ENCODE assay signal across 9 cellular contexts in genomic region chr14:75283162-75283883, GRCh38. TPM values are rescaled to one million over a fixed set of nuclear protein-coding genes. Genes with fewer than 3 reads are reported as not detected.
DNase-seq lines count a peak whose midpoint lies in the region; ATAC-seq, FAIRE-seq and TF ChIP-seq lines count a peak whose summit lies in the region.
"Had no signal": no experiment of that assay in that cellular context is flagged by ENCODE, and none has a peak within 500 bp of the region (broad histone marks: within the 10 kb centered on the region; RNA-seq: fewer than 3 reads in every experiment).

No MANE protein-coding gene starts in this region.

- in situ Hi-C loops in astrocyte of the spinal cord (cut with HindIII; ENCODE audit: low sequenced_read_pairs) (no loop called here), HepG2 (cut with HindIII; ENCODE audit: extremely low pct_ligation_motif_present, low pct_unique_long_range_greater_than_20kb) (no loop called here)

- TF ChIP-seq POLR2A in A549 (IDR thresholded peaks at IDR 0.05; ENCODE audit: low read length) = no peak
- no peak for TF ChIP-seq POLR2A in HepG2 (IDR thresholded peaks at IDR 0.05; ENCODE audit: insufficient read depth in 1 of 2, low read depth in 2 of 2, low read length in 2 of 2)

- TF ChIP-seq RAD21 in A549 (conservative IDR thresholded peaks at IDR 0.05 in 1 of 2, IDR thresholded peaks at IDR 0.05 in 1 of 2) (no peak), HepG2 (CRISPR knock-in tag; IDR thresholded peaks at IDR 0.05) (no peak)

- POLR2A ChIA-PET in A549 (lab: Yijun Ruan, JAX) (interaction anchor here (1.3 to 2.9 kb wide), 2 partner anchors 11 to 24 kb away, joined by 6 to 15 read pairs; no protein-coding TSS in a partner anchor), HepG2 (lab: Yijun Ruan, JAX) (interaction anchor here (0.8 to 3.5 kb wide), 3 partner anchors 10 to 12 kb away, joined by 3 to 17 read pairs (median 6); no protein-coding TSS in a partner anchor)

- no peak overlapping the region for H3K4me3 Mint-ChIP-seq in activated T-cell treated with anti-CD3 and anti-CD28 coated beads, Interleukin-2, amount 50 U/mL, for 72 hours

- peaks cover 34% of the 10 kb centered on the region for H3K4me1 Mint-ChIP-seq in activated T-cell treated with anti-CD3 and anti-CD28 coated beads, Interleukin-2, amount 50 U/mL, for 72 hours (ENCODE audit: low read depth)

- DNase-seq in A549 (ENCODE audit: low read depth in 1 of 2, low spot score in 1 of 2) (peak in 1 of 2 experiments; percentile 89), Karpas-422 (peak; percentile 63), astrocyte of the spinal cord (ENCODE audit: low read depth, low spot score) (peak; percentile 77), HepG2 (ENCODE audit: low spot score) (peak; percentile 54), NCI-H524 (lab: John Stamatoyannopoulos, UW) (no peak)
- no peak for DNase-seq in activated T-cell treated with anti-CD3 and anti-CD28 coated beads, Interleukin-2, amount 50 U/mL, for 72 hours
- DNase-seq: Right ventricle myocardium superior had no signal

- peaks cover 8% of the 10 kb centered on the region; the same call in 1 of the 2 replicates for H4K20me1 ChIP-seq in Karpas-422 (ENCODE audit: insufficient read depth, low read depth, low read length)
- peaks cover 11% of the 10 kb centered on the region; the same call in 1 of the 2 replicates for H4K20me1 ChIP-seq in HepG2 (ENCODE audit: insufficient read depth, low read length)

- H3K27me3 Mint-ChIP-seq in activated T-cell treated with anti-CD3 and anti-CD28 coated beads, Interleukin-2, amount 50 U/mL, for 72 hours (ENCODE audit: low read depth) = peaks cover 32% of the 10 kb centered on the region

- BruUV-seq in HepG2 (replicated peaks; lab: Mats Ljungman, UMichigan) = no TSS peak

- H3K36me3 Mint-ChIP-seq in activated T-cell treated with anti-CD3 and anti-CD28 coated beads, Interleukin-2, amount 50 U/mL, for 72 hours (ENCODE audit: insufficient read depth in 2 of 2) = peaks cover 10 to 13% of the 10 kb centered on the region in 2 donors

- FAIRE-seq in A549 (lab: Jason Lieb, UNC) (no peak), HepG2 (lab: Jason Lieb, UNC) (peak; percentile 30)

- H3K9me2 ChIP-seq in Karpas-422 (replicated peaks; ENCODE audit: insufficient read depth, low read length) = no peaks in the 10 kb centered on the region

- CTCF ChIA-PET in A549 (lab: Yijun Ruan, JAX) = interaction anchor here (1.0 to 1.8 kb wide), 3 partner anchors 13 to 232 kb away, joined by 3 to 8 read pairs (median 6); no protein-coding TSS in a partner anchor
- CTCF ChIA-PET in HepG2 (lab: Yijun Ruan, JAX; ENCODE audit: low intra/inter-chr PET ratio, low total read pairs) = no interaction called here

- no peak overlapping the region for H3K9ac ChIP-seq in Karpas-422 (ENCODE audit: low read length)
- H3K9ac ChIP-seq in HepG2 (ENCODE audit: insufficient read depth, low read depth, low read length) = peak overlapping the region; percentile 48

- ATAC-seq in A549 (peak; percentile 22 to 46), HepG2 (peak; percentile 39), GM21360 (IDR thresholded peaks at IDR 0.05; ENCODE audit: unreplicated experiment) (no peak), HG03571 (IDR thresholded peaks at IDR 0.05; ENCODE audit: unreplicated experiment) (no peak)
- ATAC-seq in activated T-cell treated with anti-CD3 and anti-CD28 coated beads, Interleukin-2, amount 50 U/mL, for 72 hours (replicated peaks in 1 of 2) = no peak

- H3K27ac ChIP-seq in A549 (peak overlapping the region; percentile 68 to 81), Karpas-422 (ENCODE audit: low read length) (no peak overlapping the region), HepG2 (ENCODE audit: extremely low read length, insufficient read depth, low read length) (peak overlapping the region; percentile 62)

- H3K27ac Mint-ChIP-seq in activated T-cell treated with anti-CD3 and anti-CD28 coated beads, Interleukin-2, amount 50 U/mL, for 72 hours = no peak overlapping the region

- H2AFZ ChIP-seq in Karpas-422 (ENCODE audit: low read length) (no peak overlapping the region), HepG2 (ENCODE audit: low read length) (no peak overlapping the region)

- intact Hi-C loops in HepG2 (cut with micrococcal nuclease; ENCODE audit: unreplicated experiment) = no loop called here

- H3K9me3 Mint-ChIP-seq in activated T-cell treated with anti-CD3 and anti-CD28 coated beads, Interleukin-2, amount 50 U/mL, for 72 hours = no peaks in the 10 kb centered on the region

- WGBS in A549 (ENCODE audit: missing lambda C conversion rate) = 29% methylated on average over 13 of the region's 13 CpGs
- WGBS in HepG2 (ENCODE audit: low lambda C conversion rate) = 18% methylated on average over 11 of the region's 13 CpGs

- H3K9me3 ChIP-seq in A549 (no peaks in the 10 kb centered on the region), Karpas-422 (ENCODE audit: low read length) (no peaks in the 10 kb centered on the region), HepG2 (ENCODE audit: low read length) (no peaks in the 10 kb centered on the region)

- H3K4me3 ChIP-seq in A549 (no peak overlapping the region), Karpas-422 (ENCODE audit: low read length) (no peak overlapping the region), astrocyte of the spinal cord (ENCODE audit: low read depth, low read length) (no peak overlapping the region), HepG2 (replicated peaks in 1 of 3; ENCODE audit: insufficient read depth in 1 of 3, low read depth in 2 of 3, low read length in 3 of 3) (peak overlapping the region in 2 of 3 experiments; percentile 27 to 41; a peak in 4 of 6 replicates)

- H3K36me3 ChIP-seq in Karpas-422 (ENCODE audit: insufficient read depth, low read length) (no peaks in the 10 kb centered on the region), HepG2 (replicated peaks in 1 of 2; ENCODE audit: control insufficient read depth in 1 of 2, insufficient read depth in 2 of 2, low read length in 2 of 2) (peaks cover 3 to 14% of the 10 kb centered on the region in 2 experiments; a peak in 4 of 5 replicates)

- H3K79me2 ChIP-seq in Karpas-422 (ENCODE audit: low read length) (no peaks in the 10 kb centered on the region), HepG2 (ENCODE audit: insufficient read depth, low read length) (no peaks in the 10 kb centered on the region)

- TF ChIP-seq EP300 in A549 (IDR thresholded peaks at IDR 0.05) = no peak
- no peak for TF ChIP-seq EP300 in HepG2 (IDR thresholded peaks at IDR 0.05; ENCODE audit: low read depth in 2 of 2, low read length in 2 of 2)
- TF ChIP-seq EP300 in HepG2 (CRISPR knock-in tag; IDR thresholded peaks at IDR 0.05; ENCODE audit: borderline replicate concordance) = no peak

- H3K4me2 ChIP-seq in A549 (peak overlapping the region; percentile 68), Karpas-422 (ENCODE audit: low read depth, low read length, poor library complexity, severe bottlenecking) (no peak overlapping the region), HepG2 (ENCODE audit: low read depth, low read length) (peak overlapping the region; percentile 83)

- TF ChIP-seq CTCF in A549 (IDR thresholded peaks at IDR 0.05) = no peak
- TF ChIP-seq CTCF in astrocyte of the spinal cord (IDR thresholded peaks at IDR 0.05; ENCODE audit: low read depth, low read length) = peak; percentile 28
- TF ChIP-seq CTCF in HepG2 (CRISPR knock-in tag; IDR thresholded peaks at IDR 0.05) = no peak

- H3K27me3 ChIP-seq in Karpas-422 (ENCODE audit: low read length) (no peaks in the 10 kb centered on the region), HepG2 (ENCODE audit: control insufficient read depth in 1 of 2, insufficient read depth in 2 of 2, low read length in 2 of 2) (peaks cover 0 to 4% of the 10 kb centered on the region in 2 experiments; a peak in 2 of 5 replicates)

- H3K4me1 ChIP-seq in A549 = peaks cover 35% of the 10 kb centered on the region
- H3K4me1 ChIP-seq in Karpas-422 (ENCODE audit: low read length) = peaks cover 11% of the 10 kb centered on the region
- peaks cover 66% of the 10 kb centered on the region for H3K4me1 ChIP-seq in HepG2 (ENCODE audit: insufficient read depth, low read length)

TF ChIP-seq in HepG2, 621 proteins besides CTCF, POLR2A, EP300 and RAD21 (continues in another document):
- TF ChIP-seq HDAC1 (CRISPR knock-in tag; IDR thresholded peaks at IDR 0.05) = 0 out of 2 replicates have a peak, but pooled peaks have one; percentile 7

RNA-seq across cellular contexts. Expression of gene FOS, which starts 4.7 kb away (rescaled TPM):
- polyA plus RNA-seq in A549 (2011; rRNA removed) = 197 and 256 TPM in 2 replicates
- 224 and 245 TPM in 2 replicates for polyA plus RNA-seq in A549 (2012; cell fraction: cytosol; rRNA removed)
- 701 and 1,020 TPM in 2 replicates for polyA plus RNA-seq in A549 (2012; cell fraction: nucleus; rRNA removed)
- 2.0 to 4.2 TPM (median 2.7 TPM) in 3 replicates for polyA plus RNA-seq in A549 (2017; fragmentation: RNase III; extraction: RNeasy Plus Mini Kit Qiagen cat#74134 plus additional on column Dnase treatment)
- polyA minus RNA-seq in A549 (2011; rRNA and poly(A)+ RNA removed) = 237 and 281 TPM in 2 replicates
- 3.8 and 5.5 TPM in 2 replicates for total RNA-seq in Karpas-422 (2014; rRNA removed; shearing (Covaris generic); ENCODE audit: low replicate concordance)
- total RNA-seq in HepG2 (2016; rRNA removed; fragmentation: Illumina TruSeq; extraction: Trizol) = 4.3 and 24.2 TPM in 2 replicates
- 2.5 and 3.0 TPM in 2 replicates for total RNA-seq in HepG2 (2016; cell fraction: cytosol; rRNA removed; fragmentation: Illumina TruSeq; extraction: Trizol; ENCODE audit: low read depth)
- total RNA-seq in HepG2 (2016; cell fraction: insoluble cytoplasmic fraction; rRNA removed; fragmentation: Illumina TruSeq; extraction: Trizol) = 3.4 and 28.3 TPM in 2 replicates
- 2.8 and 4.2 TPM in 2 replicates for total RNA-seq in HepG2 (2016; cell fraction: membrane; rRNA removed; fragmentation: Illumina TruSeq; extraction: Trizol)
- total RNA-seq in HepG2 (2016; cell fraction: nucleus; rRNA removed; fragmentation: Illumina TruSeq; extraction: Trizol) = 64.4 and 68.6 TPM in 2 replicates
- 15.9 and 26.2 TPM in 2 replicates for polyA plus RNA-seq in HepG2 (2011; rRNA removed)
- 8.8 and 9.0 TPM in 2 replicates for polyA plus RNA-seq in HepG2 (2011; cell fraction: cytosol; rRNA removed)
- polyA plus RNA-seq in HepG2 (2011; cell fraction: nucleus; rRNA removed) = 83.8 and 92.0 TPM in 2 replicates
- 4.3 and 4.8 TPM in 2 replicates for polyA plus RNA-seq in HepG2 (2012)
- polyA plus RNA-seq in HepG2 (2016; cell fraction: cytosol; fragmentation: Illumina TruSeq; extraction: Trizol; ENCODE audit: low read depth) = 1.2 and 1.8 TPM in 2 replicates
- polyA plus RNA-seq in HepG2 (2016; cell fraction: insoluble cytoplasmic fraction; fragmentation: Illumina TruSeq; extraction: Trizol; ENCODE audit: low read depth) = 5.5 and 10.0 TPM in 2 replicates
- 2.1 and 3.4 TPM in 2 replicates for polyA plus RNA-seq in HepG2 (2016; cell fraction: membrane; fragmentation: Illumina TruSeq; extraction: Trizol; ENCODE audit: low read depth)
- polyA plus RNA-seq in HepG2 (2016; cell fraction: nucleus; fragmentation: Illumina TruSeq; extraction: Trizol; ENCODE audit: insufficient read depth, low read depth) = 101 and 123 TPM in 2 replicates
- polyA minus RNA-seq in HepG2 (2011; rRNA and poly(A)+ RNA removed; ENCODE audit: low replicate concordance) = 58.4 and 70.4 TPM in 2 replicates
- polyA minus RNA-seq in HepG2 (2011; cell fraction: cytosol; rRNA and poly(A)+ RNA removed) = 11.7 and 16.7 TPM in 2 replicates
- 128 and 149 TPM in 2 replicates for polyA minus RNA-seq in HepG2 (2011; cell fraction: nucleus; rRNA and poly(A)+ RNA removed)
- 10 to 100 TPM; 39.1 to 41.7 TPM for total RNA-seq in activated T-cell treated with anti-CD3 and anti-CD28 coated beads, Interleukin-2, amount 50 U/mL, for 72 hours

Comparison
In these comparisons a context has a peak if more than half of its experiments do, and no peak if none do; other contexts are left out.
1. ATAC-seq: peak in A549 (2 of 2) and HepG2 (single experiment); none in GM21360 (single experiment), activated T-cell treated with anti-CD3 and anti-CD28 coated beads, Interleukin-2, amount 50 U/mL, for 72 hours (0 of 2) and HG03571 (single experiment).
2. DNase-seq: peak in Karpas-422 (single experiment), astrocyte of the spinal cord (single experiment) and HepG2 (single experiment); none in activated T-cell treated with anti-CD3 and anti-CD28 coated beads, Interleukin-2, amount 50 U/mL, for 72 hours (0 of 2) and NCI-H524 (0 of 2).
3. H3K4me3 ChIP-seq: peak in HepG2 (2 of 3); none in A549 (single experiment), Karpas-422 (single experiment) and astrocyte of the spinal cord (single experiment).
4. Of the 38 proteins assayed by ChIP-seq in both HepG2 and A549: peak only in HepG2: none; only in A549: BHLHE40, CHD2, HOXA7, MYC, REST, SMC3 and 2 more; in both: POLR2AphosphoS2; in neither: 27; mixed calls (peak in some experiments, not most) for 2.